ENCODE assay signal across 8 cellular contexts in genomic region chr10:43265799-43266721, GRCh38. TPM values are rescaled to one million over a fixed set of nuclear protein-coding genes. Genes with fewer than 3 reads are reported as not detected.
DNase-seq lines count a peak whose midpoint lies in the region; ATAC-seq and TF ChIP-seq lines count a peak whose summit lies in the region.

No MANE protein-coding gene starts in this region.

- no peak overlapping the region for H3K4me3 ChIP-seq in CD4-positive, CD25-positive, alpha-beta regulatory T cell (ENCODE audit: low read depth, low read length)
- H3K4me3 ChIP-seq in LNCaP clone FGC (ENCODE audit: low read depth, low read length) (no peak overlapping the region), right cardiac atrium (ENCODE audit: low read length) (peak overlapping the region; percentile 64), spleen (peak overlapping the region in 4 of 8 donors; percentile 23 to 68 (median 30))

- peaks cover 22% of the 10 kb centered on the region for H3K27me3 ChIP-seq in CD4-positive, CD25-positive, alpha-beta regulatory T cell (ENCODE audit: control insufficient read depth, insufficient read depth, low read length)
- no peaks in the 10 kb centered on the region for H3K27me3 ChIP-seq in right cardiac atrium (ENCODE audit: control insufficient read depth, insufficient read depth)
- peaks cover 0 to 91% (median 37%) of the 10 kb centered on the region in 7 donors for H3K27me3 ChIP-seq in spleen (replicated peaks in 1 of 7)

- no peak overlapping the region for H3K27ac Mint-ChIP-seq in CD4-positive, CD25-positive, alpha-beta regulatory T cell

- no peaks in the 10 kb centered on the region for H3K36me3 Mint-ChIP-seq in CD4-positive, CD25-positive, alpha-beta regulatory T cell

- no peaks in the 10 kb centered on the region for H3K9me3 ChIP-seq in CD4-positive, CD25-positive, alpha-beta regulatory T cell (ENCODE audit: control insufficient read depth in 2 of 2, low read length in 2 of 2)
- H3K9me3 ChIP-seq in right cardiac atrium (ENCODE audit: control insufficient read depth, low read length) (no peaks in the 10 kb centered on the region), spleen (no peaks in the 10 kb centered on the region)

- intact Hi-C loops in right cardiac atrium (cut with DNase I) (no loop called here), spleen (cut with DNase I; ENCODE audit: low total_unique reads) (no loop called here)

- H3K4me3 Mint-ChIP-seq in CD4-positive, CD25-positive, alpha-beta regulatory T cell = peak overlapping the region; percentile 82 to 89 (median 86)

- peaks cover 5% of the 10 kb centered on the region for H3K4me1 ChIP-seq in CD4-positive, CD25-positive, alpha-beta regulatory T cell (ENCODE audit: control insufficient read depth, insufficient read depth, low read length, poor library complexity, severe bottlenecking)
- no peaks in the 10 kb centered on the region for H3K4me1 ChIP-seq in right cardiac atrium (ENCODE audit: control insufficient read depth, insufficient read depth, low read length)
- peaks cover 0 to 20% (median 8%) of the 10 kb centered on the region in 6 donors for H3K4me1 ChIP-seq in spleen

- peak; percentile 14 to 44 (median 39) for DNase-seq in CD4-positive, CD25-positive, alpha-beta regulatory T cell
- DNase-seq in LNCaP clone FGC (ENCODE audit: low read depth) (no peak), right cardiac atrium (no peak), spleen (peak; percentile 77), NCI-H446 treated with DMSO at 0.1 percent for 48 hours (lab: John Stamatoyannopoulos, UW) (no peak)
- DNase-seq in activated effector memory CD4-positive, alpha-beta T cell treated with Interleukin-2 at 50 U/mL for 16 hours = peak; percentile 56

- H3K27me3 Mint-ChIP-seq in CD4-positive, CD25-positive, alpha-beta regulatory T cell = peaks cover 66% of the 10 kb centered on the region

- peaks cover 0 to 1% (median 0%) of the 10 kb centered on the region in 7 donors for H3K9me3 Mint-ChIP-seq in CD4-positive, CD25-positive, alpha-beta regulatory T cell

- H3K4me1 Mint-ChIP-seq in CD4-positive, CD25-positive, alpha-beta regulatory T cell = peaks cover 0 to 19% (median 3%) of the 10 kb centered on the region in 4 donors

- TF ChIP-seq CTCF in LNCaP clone FGC (IDR thresholded peaks at IDR 0.05; ENCODE audit: control insufficient read depth, extremely low read depth, insufficient read depth) = peak; percentile 42; the same call in 1 of the 2 replicates
- TF ChIP-seq CTCF in spleen (IDR thresholded peaks at IDR 0.05 in 8 of 11, conservative IDR thresholded peaks at IDR 0.05 in 3 of 11) = peak in 3 of 11 experiments; percentile 21 to 35 (median 30)

- 6% methylated on average over 63 of the region's 63 CpGs for WGBS in right cardiac atrium
- 7 to 44% (median 13%) methylated on average over 8 to 63 of the region's 63 CpGs for WGBS in spleen, 5 donors

- no peak for TF ChIP-seq POLR2A in spleen (IDR thresholded peaks at IDR 0.05)

- no peaks in the 10 kb centered on the region for H3K36me3 ChIP-seq in CD4-positive, CD25-positive, alpha-beta regulatory T cell (ENCODE audit: control insufficient read depth, insufficient read depth, low read length)
- H3K36me3 ChIP-seq in spleen = no peaks in the 10 kb centered on the region

- ATAC-seq in CD4-positive, CD25-positive, alpha-beta regulatory T cell (ENCODE audit: low read depth in 2 of 2) = peak; percentile 42 to 63
- peak; percentile 40 to 55 for ATAC-seq in right cardiac atrium
- no peak for ATAC-seq in HG03565 (IDR thresholded peaks at IDR 0.05; ENCODE audit: unreplicated experiment)
- ATAC-seq in HG03280 (IDR thresholded peaks at IDR 0.05; ENCODE audit: unreplicated experiment) = no peak

- H3K27ac ChIP-seq in CD4-positive, CD25-positive, alpha-beta regulatory T cell (ENCODE audit: insufficient read depth, low read length, poor library complexity, severe bottlenecking) = no peak overlapping the region
- no peak overlapping the region for H3K27ac ChIP-seq in right cardiac atrium (ENCODE audit: low read length)
- H3K27ac ChIP-seq in spleen = peak overlapping the region in 1 of 8 donors; percentile 24

RNA-seq across cellular contexts. Expression of gene RASGEF1A, which starts 0.8 kb away (rescaled TPM):
- total RNA-seq in CD4-positive, CD25-positive, alpha-beta regulatory T cell = 0.91 TPM
- polyA plus RNA-seq in CD4-positive, CD25-positive, alpha-beta regulatory T cell = under 1 TPM; 0.16 to 0.41 (median 0.34) TPM
- total RNA-seq in right cardiac atrium (1 to 10 TPM; 2.0 to 3.4 (median 3.0) TPM), spleen (1 to 10 TPM; 2.5 to 7.1 (median 3.6) TPM)
- polyA plus RNA-seq in right cardiac atrium (1.6 TPM), spleen (1 to 10 TPM; 1.9 to 3.1 (median 2.1) TPM)

Comparison
In these comparisons a context has a peak if more than half of its experiments do, and no peak if none do; other contexts are left out.
1. ATAC-seq: peak in CD4-positive, CD25-positive, alpha-beta regulatory T cell (2 of 2) and right cardiac atrium (2 of 2); none in HG03565 (single experiment) and HG03280 (single experiment).
2. DNase-seq: peak in CD4-positive, CD25-positive, alpha-beta regulatory T cell (3 of 3), activated effector memory CD4-positive, alpha-beta T cell treated with Interleukin-2 at 50 U/mL for 16 hours (single experiment) and spleen (single experiment); none in LNCaP clone FGC (single experiment), right cardiac atrium (0 of 3) and NCI-H446 treated with DMSO at 0.1 percent for 48 hours (single experiment).